Comparison of ENCODE assay signal across 8 cellular contexts in genomic region chr11:35083181-35084061, GRCh38. TPM values are rescaled to one million over a fixed set of nuclear protein-coding genes. Genes with fewer than 3 reads are reported as not detected.
A peak's percentile ranks its signal among the peaks of the same experiment; 100 is the strongest.
DNase-seq lines count a peak whose midpoint lies in the region; ATAC-seq lines count a peak whose summit lies in the region.

No MANE protein-coding gene starts in this region.

- no peaks in the 10 kb centered on the region for H3K27me3 Mint-ChIP-seq in activated CD4-positive, alpha-beta memory T cell treated with anti-CD3 and anti-CD28 coated beads for 36 hours
- H3K27me3 Mint-ChIP-seq in stimulated activated naive CD8-positive, alpha-beta T cell treated with anti-CD3 and anti-CD28 coated beads, Interleukin-15, Interleukin-2, amounts not matched to agents 100 ng/mL and 50 ng/mL, for 24 hours, result no peaks in the 10 kb centered on the region

- CTCF ChIA-PET in activated CD4-positive, alpha-beta memory T cell treated with anti-CD3 and anti-CD28 coated beads for 36 hours (lab: Charles Lee), result interaction anchor here (1.2 to 1.9 kb wide), 2 partner anchors 58 to 59 kb away, joined by 3 to 6 read pairs; no protein-coding TSS in a partner anchor

- DNase-seq in Daoy (ENCODE audit: low read depth), result peak; percentile 98
- DNase-seq in KBM-7, result peak; percentile 94
- peak; percentile 81 for DNase-seq in activated CD4-positive, alpha-beta memory T cell treated with anti-CD3 and anti-CD28 coated beads for 36 hours
- peak; percentile 74 for DNase-seq in effector CD4-positive, alpha-beta T cell
- peak; percentile 99 for DNase-seq in myocyte (ENCODE audit: low read depth)
- DNase-seq in COLO829 (ENCODE audit: low spot score), result no peak

- in situ Hi-C loops in KBM-7 (cut with MboI; ENCODE audit: low pct_unique_long_range_greater_than_20kb, low sequenced_read_pairs), result no loop called here

- POLR2A ChIA-PET in activated CD4-positive, alpha-beta memory T cell treated with anti-CD3 and anti-CD28 coated beads for 36 hours (lab: Charles Lee), result interaction anchor here (0.8 to 1.7 kb wide), 5 partner anchors 43 to 81 kb away, joined by 3 to 4 read pairs (median 4); partner anchors contain the start of gene CD44

- peak; percentile 60 for ATAC-seq in GM21717 (IDR thresholded peaks at IDR 0.05; ENCODE audit: unreplicated experiment)

- H3K9me3 Mint-ChIP-seq in activated CD4-positive, alpha-beta memory T cell treated with anti-CD3 and anti-CD28 coated beads for 36 hours, result no peaks in the 10 kb centered on the region
- H3K9me3 Mint-ChIP-seq in stimulated activated naive CD8-positive, alpha-beta T cell treated with anti-CD3 and anti-CD28 coated beads, Interleukin-15, Interleukin-2, amounts not matched to agents 100 ng/mL and 50 ng/mL, for 24 hours, result peaks cover 8% of the 10 kb centered on the region

- H3K4me1 Mint-ChIP-seq in activated CD4-positive, alpha-beta memory T cell treated with anti-CD3 and anti-CD28 coated beads for 36 hours (ENCODE audit: low read depth), result peaks cover 93% of the 10 kb centered on the region
- peaks cover 88% of the 10 kb centered on the region for H3K4me1 Mint-ChIP-seq in stimulated activated naive CD8-positive, alpha-beta T cell treated with anti-CD3 and anti-CD28 coated beads, Interleukin-15, Interleukin-2, amounts not matched to agents 100 ng/mL and 50 ng/mL, for 24 hours (ENCODE audit: low read depth)

- no peaks in the 10 kb centered on the region for H3K36me3 Mint-ChIP-seq in activated CD4-positive, alpha-beta memory T cell treated with anti-CD3 and anti-CD28 coated beads for 36 hours
- no peaks in the 10 kb centered on the region for H3K36me3 Mint-ChIP-seq in stimulated activated naive CD8-positive, alpha-beta T cell treated with anti-CD3 and anti-CD28 coated beads, Interleukin-15, Interleukin-2, amounts not matched to agents 100 ng/mL and 50 ng/mL, for 24 hours (ENCODE audit: low read depth)

- peak overlapping the region; percentile 81 for H3K27ac Mint-ChIP-seq in activated CD4-positive, alpha-beta memory T cell treated with anti-CD3 and anti-CD28 coated beads for 36 hours
- peak overlapping the region; percentile 90 for H3K27ac Mint-ChIP-seq in stimulated activated naive CD8-positive, alpha-beta T cell treated with anti-CD3 and anti-CD28 coated beads, Interleukin-15, Interleukin-2, amounts not matched to agents 100 ng/mL and 50 ng/mL, for 24 hours

- intact Hi-C loops in activated CD4-positive, alpha-beta memory T cell treated with anti-CD3 and anti-CD28 coated beads for 36 hours (cut with micrococcal nuclease), result loop anchor here (1.0 to 5.0 kb wide), 7 partner anchors 17 to 154 kb away; no protein-coding TSS in a partner anchor

- H3K4me3 Mint-ChIP-seq in activated CD4-positive, alpha-beta memory T cell treated with anti-CD3 and anti-CD28 coated beads for 36 hours, result peak overlapping the region; percentile 62
- peak overlapping the region; percentile 60 for H3K4me3 Mint-ChIP-seq in stimulated activated naive CD8-positive, alpha-beta T cell treated with anti-CD3 and anti-CD28 coated beads, Interleukin-15, Interleukin-2, amounts not matched to agents 100 ng/mL and 50 ng/mL, for 24 hours

RNA-seq across cellular contexts. Expression of gene CD44, which starts 55.5 kb away (rescaled TPM):
- total RNA-seq in Daoy (2014; rRNA removed; shearing (Covaris generic)), result 149 and 200 TPM in 2 replicates
- 100 to 1,000 TPM; 440 to 442 TPM for total RNA-seq in activated CD4-positive, alpha-beta memory T cell treated with anti-CD3 and anti-CD28 coated beads for 36 hours
- 62.9 and 95.4 TPM in 2 replicates for total RNA-seq in myocyte
- polyA plus RNA-seq in myocyte (2012), result 96.3 TPM
